ENCODE assay signal across 15 cellular contexts in the genomic region with DNA sequence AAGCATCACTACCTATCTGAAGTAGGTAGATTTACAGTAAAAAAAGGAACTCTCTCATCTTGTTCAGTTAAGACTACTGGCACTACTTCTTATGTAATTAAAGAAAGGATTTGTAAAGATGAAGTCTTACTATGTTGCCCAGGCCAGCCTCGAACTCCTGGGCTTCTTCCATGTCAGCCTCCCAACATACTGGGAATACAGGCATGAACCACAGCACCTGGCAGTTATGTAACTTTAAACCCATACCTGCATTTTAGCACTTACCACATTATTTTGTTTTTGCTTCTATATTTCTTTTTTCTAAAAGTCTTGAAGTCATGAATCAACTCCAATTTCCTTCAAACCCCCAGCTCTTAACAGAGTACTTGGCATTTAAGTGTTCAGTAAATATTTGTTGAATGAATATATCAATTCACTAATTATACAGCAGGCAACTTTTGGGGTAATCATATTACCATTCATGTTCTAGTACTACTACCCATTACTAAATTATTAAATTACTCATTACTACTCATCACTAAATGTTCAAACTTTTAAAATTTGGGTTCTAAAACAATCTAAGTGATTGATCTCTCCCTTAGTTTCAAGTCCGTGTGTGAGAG. TPM values are rescaled to one million over a fixed set of nuclear protein-coding genes. Genes with fewer than 3 reads are reported as not detected.
DNase-seq lines count a peak whose midpoint lies in the region; ATAC-seq and TF ChIP-seq lines count a peak whose summit lies in the region.
"Had no signal": no experiment of that assay in that cellular context is flagged by ENCODE, and none has a peak within 500 bp of the region (broad histone marks: within the 10 kb centered on the region; RNA-seq: fewer than 3 reads in every experiment).

No MANE protein-coding gene starts in this region.

- H3K4me1 Mint-ChIP-seq in immature natural killer cell = no peaks in the 10 kb centered on the region
- H3K4me1 Mint-ChIP-seq: B cell, GM23338 had no signal

- DNase-seq in NCI-H2029 treated with DMSO at 0.1 percent for 48 hours (lab: John Stamatoyannopoulos, UW) (peak; percentile 1), NCI-H2029 (lab: John Stamatoyannopoulos, UW) (no peak), DMS53 (lab: John Stamatoyannopoulos, UW) (peak; percentile 44), NCI-H69 (lab: John Stamatoyannopoulos, UW) (peak; percentile 77), left lung (no peak), immature natural killer cell (no peak), A673 (ENCODE audit: low spot score) (no peak)
- DNase-seq: 8988T; Calu3; CD8-positive, alpha-beta T cell; GF-D8; HCEC 1CT had no signal

- no peak overlapping the region for H3K27ac ChIP-seq in left lung
- no peak overlapping the region for H3K27ac ChIP-seq in A673 (ENCODE audit: low read depth, low read length, poor library complexity, severe bottlenecking)
- H3K27ac ChIP-seq: BLaER1 treated with 17β-estradiol and CSF1 and Interleukin-3, amounts not matched to agents 10 nM and 100 nM had no signal

- peaks cover 0 to 3% (median 0%) of the 10 kb centered on the region in 3 donors for H3K36me3 Mint-ChIP-seq in immature natural killer cell
- H3K36me3 Mint-ChIP-seq: CD8-positive, alpha-beta T cell had no signal

- POLR2A ChIA-PET in A673 (lab: Charles Lee; ENCODE audit: low non-redundant PET) = no interaction called here

- intact Hi-C loops in left lung (cut with DNase I) (no loop called here), A673 (cut with micrococcal nuclease; ENCODE audit: unreplicated experiment) (no loop called here)

- H3K9me3 ChIP-seq in left lung = peaks cover 0 to 3% of the 10 kb centered on the region in 2 donors
- H3K9me3 ChIP-seq in A673 (ENCODE audit: low read depth, low read length, poor library complexity, severe bottlenecking) = no peaks in the 10 kb centered on the region

- H3K27me3 ChIP-seq in left lung (no peaks in the 10 kb centered on the region), A673 (replicated peaks; ENCODE audit: insufficient read depth, low read depth, low read length, poor library complexity) (no peaks in the 10 kb centered on the region)
- H3K27me3 ChIP-seq: BLaER1 treated with 17β-estradiol and CSF1 and Interleukin-3, amounts not matched to agents 10 nM and 100 nM had no signal

- no peak overlapping the region for H3K4me3 Mint-ChIP-seq in immature natural killer cell
- H3K4me3 Mint-ChIP-seq: B cell; CD8-positive, alpha-beta T cell; GM23338 had no signal

- no peaks in the 10 kb centered on the region for H3K9me3 Mint-ChIP-seq in immature natural killer cell

- no peak overlapping the region for H3K27ac Mint-ChIP-seq in immature natural killer cell
- H3K27ac Mint-ChIP-seq: B cell; CD8-positive, alpha-beta T cell; GM23338 had no signal

- no peak for TF ChIP-seq CTCF in left lung (IDR thresholded peaks at IDR 0.05)
- TF ChIP-seq CTCF in A673 (conservative IDR thresholded peaks at IDR 0.05; ENCODE audit: low read depth, low read length) = no peak

- ATAC-seq in left lung = peak; percentile 73
- ATAC-seq: CD8-positive, alpha-beta T cell; GM23338 had no signal

- CTCF ChIA-PET in A673 (lab: Charles Lee) = no interaction called here

- H3K4me3 ChIP-seq in left lung (no peak overlapping the region), A673 (ENCODE audit: low read depth, low read length, poor library complexity, severe bottlenecking) (no peak overlapping the region)
- H3K4me3 ChIP-seq: BLaER1 treated with 17β-estradiol and CSF1 and Interleukin-3, amounts not matched to agents 10 nM and 100 nM; GM23338 had no signal

- H3K36me3 ChIP-seq in left lung (no peaks in the 10 kb centered on the region), A673 (ENCODE audit: insufficient read depth, low read length, poor library complexity, severe bottlenecking) (no peaks in the 10 kb centered on the region)
- H3K36me3 ChIP-seq: BLaER1 treated with 17β-estradiol and CSF1 and Interleukin-3, amounts not matched to agents 10 nM and 100 nM had no signal

- H3K4me1 ChIP-seq in left lung (peaks cover 4 to 14% of the 10 kb centered on the region in 2 donors), A673 (ENCODE audit: insufficient read depth, low read length, poor library complexity, severe bottlenecking) (no peaks in the 10 kb centered on the region)

- peaks cover 0 to 7% (median 3%) of the 10 kb centered on the region in 3 donors for H3K27me3 Mint-ChIP-seq in immature natural killer cell (ENCODE audit: low read depth in 3 of 3)
- H3K27me3 Mint-ChIP-seq: B cell had no signal

- BruUV-seq in A673 (replicated peaks; lab: Mats Ljungman, UMichigan) = no TSS peak

RNA-seq across cellular contexts. Expression of gene CCDC71L, which starts 31.6 kb away (rescaled TPM):
- total RNA-seq in left lung (10 to 100 TPM; 20.2 to 27.1 TPM), A673 (2021) (14.1 and 18.4 TPM in 2 replicates)
- polyA plus RNA-seq in immature natural killer cell = 1 to 10 TPM; 2.0 to 5.4 (median 4.6) TPM

Comparison
In these comparisons a context has a peak if more than half of its experiments do, and no peak if none do; other contexts are left out.
1. DNase-seq: peak in NCI-H2029 treated with DMSO at 0.1 percent for 48 hours (single experiment), DMS53 (single experiment) and NCI-H69 (single experiment); none in NCI-H2029 (single experiment), left lung (0 of 2), immature natural killer cell (0 of 3) and A673 (single experiment).